ENCODE assay signal across 1 cellular context in the genomic region with DNA sequence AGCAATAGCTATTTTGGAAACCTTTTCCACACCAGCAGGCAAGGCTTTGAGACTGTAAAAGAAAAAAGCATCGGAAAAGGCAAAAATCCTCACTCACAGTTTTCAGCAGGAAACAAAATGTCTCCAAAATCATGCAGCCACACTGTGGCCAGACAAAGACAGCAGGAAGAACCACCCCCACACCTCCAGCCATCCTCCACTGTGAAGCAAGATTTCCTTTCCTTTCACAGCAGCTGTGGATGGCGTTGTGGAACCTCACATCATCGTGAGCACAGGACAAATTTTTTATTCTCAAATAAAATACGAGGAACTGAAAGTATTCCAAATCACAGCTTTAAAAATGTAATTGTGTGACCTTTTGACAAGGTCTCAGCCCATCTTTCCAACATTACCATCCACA.
TF ChIP-seq lines count a peak whose summit lies in the region.

No MANE protein-coding gene starts in this region.

TF ChIP-seq in H1, 55 proteins besides CTCF, POLR2A, EP300 and RAD21 (continued from another document):
- TF ChIP-seq, protein P1, sequence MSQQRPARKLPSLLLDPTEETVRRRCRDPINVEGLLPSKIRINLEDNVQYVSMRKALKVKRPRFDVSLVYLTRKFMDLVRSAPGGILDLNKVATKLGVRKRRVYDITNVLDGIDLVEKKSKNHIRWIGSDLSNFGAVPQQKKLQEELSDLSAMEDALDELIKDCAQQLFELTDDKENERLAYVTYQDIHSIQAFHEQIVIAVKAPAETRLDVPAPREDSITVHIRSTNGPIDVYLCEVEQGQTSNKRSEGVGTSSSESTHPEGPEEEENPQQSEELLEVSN (IDR thresholded peaks at IDR 0.05) = no peak
